In genomic region chr1:149916193-149916926, GRCh38 we compare ENCODE assay signal across 10 cellular contexts. TPM values are rescaled to one million over a fixed set of nuclear protein-coding genes. Genes with fewer than 3 reads are reported as not detected.
DNase-seq lines count a peak whose midpoint lies in the region; ATAC-seq and TF ChIP-seq lines count a peak whose summit lies in the region.
"Had no signal": no experiment of that assay in that cellular context is flagged by ENCODE, and none has a peak within 500 bp of the region (broad histone marks: within the 10 kb centered on the region; RNA-seq: fewer than 3 reads in every experiment).

No MANE protein-coding gene starts in this region.

- H3K27me3 ChIP-seq in endocrine pancreas (ENCODE audit: control insufficient read depth, insufficient read depth, low read length) (no peaks in the 10 kb centered on the region), trophoblast cell (ENCODE audit: insufficient read depth, low read length) (no peaks in the 10 kb centered on the region)

- no peak overlapping the region for H3K9ac ChIP-seq in endocrine pancreas (ENCODE audit: control insufficient read depth, insufficient read depth, low read length)
- peak overlapping the region; percentile 14 for H3K9ac ChIP-seq in trophoblast cell (ENCODE audit: low read length)

- no CpG with 5 or more reads among the region's 9 CpGs for WGBS in trophoblast cell (ENCODE audit: extremely low coverage, insufficient coverage, insufficient read length)

- peak overlapping the region; percentile 38 for H2BK12ac ChIP-seq in trophoblast cell (ENCODE audit: low read length)

- peak overlapping the region; percentile 62 for H3K4me2 ChIP-seq in OCI-LY7 (ENCODE audit: low read length)
- H3K4me2 ChIP-seq in trophoblast cell (ENCODE audit: low read length) = peak overlapping the region; percentile 71

- H3K9me3 ChIP-seq in OCI-LY7 (ENCODE audit: low read length) = no peaks in the 10 kb centered on the region
- H3K9me3 ChIP-seq in endocrine pancreas (ENCODE audit: control insufficient read depth, low read length) = no peaks in the 10 kb centered on the region
- no peaks in the 10 kb centered on the region for H3K9me3 ChIP-seq in trophoblast cell (ENCODE audit: insufficient read depth, low read depth, low read length)

- H3K36me3 ChIP-seq in OCI-LY7 (ENCODE audit: insufficient read depth, low read length) = peaks cover 7% of the 10 kb centered on the region; the same call in 1 of the 2 replicates
- H3K36me3 ChIP-seq in endocrine pancreas (ENCODE audit: control insufficient read depth, insufficient read depth, low read length) = peaks cover 2% of the 10 kb centered on the region
- peaks cover 8 to 9% of the 10 kb centered on the region in 2 experiments for H3K36me3 ChIP-seq in trophoblast cell (ENCODE audit: control insufficient read depth in 1 of 2, insufficient read depth in 2 of 2, low read length in 2 of 2)

- H4K20me1 ChIP-seq in OCI-LY7 (ENCODE audit: insufficient read depth, low read length) = no peaks in the 10 kb centered on the region

- DNase-seq in GDM1 (lab: John Stamatoyannopoulos, UW) (peak; percentile 40), OCI-LY7 (ENCODE audit: low spot score) (no peak), trophoblast cell (no peak), NCI-H748 treated with DMSO at 0.1 percent for 48 hours (lab: John Stamatoyannopoulos, UW) (no peak)
- DNase-seq: central memory CD4-positive, alpha-beta T cell; occipital lobe had no signal

- H3K27ac ChIP-seq in OCI-LY7 (ENCODE audit: low read depth, low read length, poor library complexity, severe bottlenecking) = no peak overlapping the region
- H3K27ac ChIP-seq in trophoblast cell (ENCODE audit: low read depth, low read length) = peak overlapping the region; percentile 22

- TF ChIP-seq CTCF in OCI-LY7 (conservative IDR thresholded peaks at IDR 0.05; ENCODE audit: low read length) = no peak

- no TSS peak for BruUV-seq in OCI-LY7 (replicated peaks; lab: Mats Ljungman, UMichigan)

- H3K23ac ChIP-seq in trophoblast cell (ENCODE audit: low read length) = no peak overlapping the region

- H4K91ac ChIP-seq in trophoblast cell (ENCODE audit: low read depth, low read length) = no peak overlapping the region

- no peak overlapping the region for H2BK5ac ChIP-seq in trophoblast cell (ENCODE audit: low read depth, low read length, poor library complexity)

- no peak overlapping the region for H2BK120ac ChIP-seq in trophoblast cell (ENCODE audit: insufficient read depth, low read length, poor library complexity)

- peaks cover 2% of the 10 kb centered on the region for H3K79me1 ChIP-seq in trophoblast cell (ENCODE audit: low read length)

- H3K79me2 ChIP-seq in OCI-LY7 (ENCODE audit: insufficient read depth, low read depth, low read length) (no peaks in the 10 kb centered on the region), trophoblast cell (ENCODE audit: control insufficient read depth, insufficient read depth, low read length, poor library complexity) (no peaks in the 10 kb centered on the region)

- H4K12ac ChIP-seq in trophoblast cell (ENCODE audit: low read depth, low read length) = no peak overlapping the region

- H2AFZ ChIP-seq in OCI-LY7 (ENCODE audit: low read length) = no peak overlapping the region
- no peak overlapping the region for H2AFZ ChIP-seq in trophoblast cell (ENCODE audit: insufficient read depth, low read length, poor library complexity)

- peak overlapping the region; percentile 64 for H3K4me3 ChIP-seq in OCI-LY7 (ENCODE audit: low read depth, low read length, poor library complexity, severe bottlenecking)
- peak overlapping the region; percentile 23 for H3K4me3 ChIP-seq in endocrine pancreas (ENCODE audit: control insufficient read depth, insufficient read depth, low read length)
- H3K4me3 ChIP-seq in trophoblast cell (ENCODE audit: low read depth, low read length) = peak overlapping the region; percentile 71

- H3K14ac ChIP-seq in trophoblast cell (ENCODE audit: low read length) = no peak overlapping the region

- H2AK5ac ChIP-seq in trophoblast cell (ENCODE audit: low read length) = no peak overlapping the region

- H3K4me1 ChIP-seq in OCI-LY7 (ENCODE audit: insufficient read depth, low read length, poor library complexity, severe bottlenecking) (peaks cover 15% of the 10 kb centered on the region), endocrine pancreas (ENCODE audit: control insufficient read depth, insufficient read depth, low read length) (no peaks in the 10 kb centered on the region), trophoblast cell (ENCODE audit: control insufficient read depth in 1 of 2, insufficient read depth in 2 of 2, low read length in 2 of 2) (peaks cover 13 to 18% of the 10 kb centered on the region in 2 experiments)

- CTCF ChIA-PET in OCI-LY7 (lab: Charles Lee; ENCODE audit: unreplicated experiment) = no interaction called here

- H3K4ac ChIP-seq in trophoblast cell (ENCODE audit: low read depth, low read length) = no peak overlapping the region

- H3K9me2 ChIP-seq in OCI-LY7 (ENCODE audit: insufficient read depth, low read length) = no peaks in the 10 kb centered on the region

- intact Hi-C loops in OCI-LY7 (cut with micrococcal nuclease; ENCODE audit: unreplicated experiment) = no loop called here

- H4K8ac ChIP-seq in trophoblast cell (ENCODE audit: low read depth, low read length) = no peak overlapping the region

- peak overlapping the region; percentile 58 for H3K18ac ChIP-seq in trophoblast cell (ENCODE audit: low read length)

- ATAC-seq in GM21786 (IDR thresholded peaks at IDR 0.05; ENCODE audit: unreplicated experiment) (no peak), GM21737 (IDR thresholded peaks at IDR 0.05; ENCODE audit: unreplicated experiment) (no peak), esophagus mucosa (no peak)

- POLR2A ChIA-PET in OCI-LY7 (lab: Charles Lee) = interaction anchor here (0.6 to 1.2 kb wide), 3 partner anchors 12 to 267 kb away, joined by 3 to 4 read pairs (median 3); partner anchors contain the start of gene SF3B4

RNA-seq across cellular contexts. Expression of gene SV2A, which starts 1.3 kb away (rescaled TPM):
- total RNA-seq in OCI-LY7 (2014; rRNA removed; shearing (Covaris generic)) = 1.0 and 1.3 TPM in 2 replicates
- 1.2 and 1.9 TPM in 2 replicates for total RNA-seq in OCI-LY7 (2022)
- polyA plus RNA-seq in trophoblast cell (2013) = 10.8 and 11.9 TPM in 2 replicates
- total RNA-seq in esophagus mucosa = 0.20 TPM

RNA-seq across cellular contexts. Expression of gene SF3B4, which starts 11.2 kb away (rescaled TPM):
- 16.7 and 18.0 TPM in 2 replicates for total RNA-seq in OCI-LY7 (2014; rRNA removed; shearing (Covaris generic))
- total RNA-seq in OCI-LY7 (2022) (64.6 and 70.4 TPM in 2 replicates), esophagus mucosa (36.5 TPM)
- 101 and 103 TPM in 2 replicates for polyA plus RNA-seq in trophoblast cell (2013)

RNA-seq across cellular contexts. Expression of gene BOLA1, which starts 17.0 kb away (rescaled TPM):
- 9.4 and 9.6 TPM in 2 replicates for total RNA-seq in OCI-LY7 (2014; rRNA removed; shearing (Covaris generic))
- total RNA-seq in OCI-LY7 (2022) (9.4 and 10.2 TPM in 2 replicates), esophagus mucosa (12.0 TPM)
- polyA plus RNA-seq in trophoblast cell (2013) = 8.6 and 9.4 TPM in 2 replicates

RNA-seq across cellular contexts. Expression of gene MTMR11, which starts 20.3 kb away (rescaled TPM):
- total RNA-seq in OCI-LY7 (2014; rRNA removed; shearing (Covaris generic)) = 0.08 and 0.09 TPM in 2 replicates
- total RNA-seq in OCI-LY7 (2022) = 0.24 TPM in 1 of 2 replicates, not detected in the other
- 17.1 and 18.3 TPM in 2 replicates for polyA plus RNA-seq in trophoblast cell (2013)
- total RNA-seq in esophagus mucosa = 5.8 TPM
